12 cellular contexts compared by ENCODE assay signal in genomic region chr15:58447244-58448010, GRCh38. TPM values are rescaled to one million over a fixed set of nuclear protein-coding genes. Genes with fewer than 3 reads are reported as not detected.
DNase-seq lines count a peak whose midpoint lies in the region; ATAC-seq and TF ChIP-seq lines count a peak whose summit lies in the region.
"Had no signal": no experiment of that assay in that cellular context is flagged by ENCODE, and none has a peak within 500 bp of the region (broad histone marks: within the 10 kb centered on the region; RNA-seq: fewer than 3 reads in every experiment).

No MANE protein-coding gene starts in this region.

- no peaks in the 10 kb centered on the region for H3K9me3 ChIP-seq in thyroid gland
- H3K9me3 ChIP-seq in upper lobe of left lung, result no peaks in the 10 kb centered on the region
- H3K9me3 ChIP-seq: uterus had no signal

- H3K4me1 ChIP-seq in thyroid gland, result peaks cover 0 to 23% of the 10 kb centered on the region in 2 donors
- H3K4me1 ChIP-seq in upper lobe of left lung, result peaks cover 0 to under 1% (median 0%) of the 10 kb centered on the region in 4 donors
- H3K4me1 ChIP-seq: uterus had no signal

- H3K27me3 ChIP-seq in thyroid gland (no peaks in the 10 kb centered on the region), upper lobe of left lung (no peaks in the 10 kb centered on the region)
- H3K27me3 ChIP-seq: uterus had no signal

- no peaks in the 10 kb centered on the region for H3K9me3 Mint-ChIP-seq in activated T-cell treated with anti-CD3 and anti-CD28 coated beads, Interleukin-2, amount 50 U/mL, for 72 hours
- H3K9me3 Mint-ChIP-seq: central memory CD8-positive, alpha-beta T cell had no signal

- no peak overlapping the region for H3K4me3 ChIP-seq in fibroblast of mammary gland (ENCODE audit: control insufficient read depth, low read depth, low read length)
- no peak overlapping the region for H3K4me3 ChIP-seq in thyroid gland (replicated peaks in 1 of 3)
- no peak overlapping the region for H3K4me3 ChIP-seq in upper lobe of left lung
- H3K4me3 ChIP-seq: uterus had no signal

- H3K36me3 ChIP-seq in thyroid gland (no peaks in the 10 kb centered on the region), upper lobe of left lung (no peaks in the 10 kb centered on the region)
- H3K36me3 ChIP-seq: uterus had no signal

- H3K27me3 Mint-ChIP-seq in activated T-cell treated with anti-CD3 and anti-CD28 coated beads, Interleukin-2, amount 50 U/mL, for 72 hours (ENCODE audit: low read depth), result no peaks in the 10 kb centered on the region
- H3K27me3 Mint-ChIP-seq: central memory CD8-positive, alpha-beta T cell had no signal

- peak; percentile 32 to 62 for ATAC-seq in activated T-cell treated with anti-CD3 and anti-CD28 coated beads, Interleukin-2, amount 50 U/mL, for 72 hours (replicated peaks in 1 of 2)
- ATAC-seq in upper lobe of left lung (ENCODE audit: low FRiP score in 2 of 2) (no peak), HG03342 (IDR thresholded peaks at IDR 0.05; ENCODE audit: unreplicated experiment) (no peak)

- H3K4me1 Mint-ChIP-seq in activated T-cell treated with anti-CD3 and anti-CD28 coated beads, Interleukin-2, amount 50 U/mL, for 72 hours (ENCODE audit: low read depth), result peaks cover 33% of the 10 kb centered on the region

- no peak overlapping the region for H3K27ac Mint-ChIP-seq in activated T-cell treated with anti-CD3 and anti-CD28 coated beads, Interleukin-2, amount 50 U/mL, for 72 hours

- intact Hi-C loops in thyroid gland (cut with DNase I), result no loop called here

- in situ Hi-C loops in SK-MEL-5 (cut with HindIII; ENCODE audit: low pct_unique_long_range_greater_than_20kb, low sequenced_read_pairs), result no loop called here

- no peak for TF ChIP-seq EP300 in upper lobe of left lung (IDR thresholded peaks at IDR 0.05)

- H3K27ac ChIP-seq in thyroid gland (peak overlapping the region; percentile 32 to 66 (median 55)), upper lobe of left lung (peak overlapping the region in 1 of 4 donors; percentile 26)
- H3K27ac ChIP-seq: uterus had no signal

- 42 to 43% methylated on average over 9 to 10 of the region's 10 CpGs for WGBS in thyroid gland, 2 donors
- WGBS in upper lobe of left lung, 2 donors, result 71 to 84% methylated on average over 10 of the region's 10 CpGs

- no peaks in the 10 kb centered on the region for H3K36me3 Mint-ChIP-seq in activated T-cell treated with anti-CD3 and anti-CD28 coated beads, Interleukin-2, amount 50 U/mL, for 72 hours (ENCODE audit: insufficient read depth in 2 of 2)

- H3K4me3 Mint-ChIP-seq in activated T-cell treated with anti-CD3 and anti-CD28 coated beads, Interleukin-2, amount 50 U/mL, for 72 hours, result peak overlapping the region in 1 of 2 donors; percentile 13
- H3K4me3 Mint-ChIP-seq: central memory CD8-positive, alpha-beta T cell had no signal

- DNase-seq in activated T-cell treated with anti-CD3 and anti-CD28 coated beads, Interleukin-2, amount 50 U/mL, for 72 hours, result no peak
- DNase-seq in activated T-cell treated with anti-CD3 and anti-CD28 coated beads, Interleukin-2, amount 50 U/mL, for 48 hours, result no peak
- DNase-seq in SK-MEL-5 (ENCODE audit: low read depth, low spot score), result peak; percentile 64
- DNase-seq in fibroblast of mammary gland (ENCODE audit: low read depth), result peak; percentile 82
- peak; percentile 41 to 49 for DNase-seq in thyroid gland
- DNase-seq in cerebellar cortex (ENCODE audit: low spot score), result no peak
- no peak for DNase-seq in upper lobe of left lung
- DNase-seq: kidney, NCI-H1436, uterus had no signal

- TF ChIP-seq CTCF in fibroblast of mammary gland (conservative IDR thresholded peaks at IDR 0.05; ENCODE audit: control insufficient read depth, insufficient read depth, low read depth, low read length) (no peak), thyroid gland (IDR thresholded peaks at IDR 0.05) (no peak), upper lobe of left lung (IDR thresholded peaks at IDR 0.05) (no peak)

- no peak for TF ChIP-seq POLR2A in thyroid gland (IDR thresholded peaks at IDR 0.05)
- TF ChIP-seq POLR2A in upper lobe of left lung (IDR thresholded peaks at IDR 0.05), result no peak

RNA-seq across cellular contexts. Expression of gene LIPC, which starts 15.6 kb away (rescaled TPM):
- 1 to 10 TPM in 1 of 2 donors, under 1 TPM in 1; 0.93 to 2.2 TPM for total RNA-seq in activated T-cell treated with anti-CD3 and anti-CD28 coated beads, Interleukin-2, amount 50 U/mL, for 72 hours
- not detected in 2 replicates for total RNA-seq in SK-MEL-5 (2014; rRNA removed; shearing (Covaris generic))
- polyA plus RNA-seq in SK-MEL-5 (2015; cell fraction: cytosol; rRNA removed), result not detected in 2 replicates
- not detected in 2 replicates for polyA plus RNA-seq in SK-MEL-5 (2015; cell fraction: nucleus; rRNA removed)
- total RNA-seq in thyroid gland (1 to 10 TPM in 3 of 4 donors, under 1 TPM in 1; 0.81 to 4.6 (median 1.8) TPM), upper lobe of left lung (under 1 TPM in 4 of 6 donors, not detected in 2; 0.40 to 0.89 (median 0.75) TPM)

Comparison
In these comparisons a context has a peak if more than half of its experiments do, and no peak if none do; other contexts are left out.
1. ATAC-seq: peak in activated T-cell treated with anti-CD3 and anti-CD28 coated beads, Interleukin-2, amount 50 U/mL, for 72 hours (2 of 2); none in upper lobe of left lung (0 of 2) and HG03342 (single experiment).
2. DNase-seq: peak in SK-MEL-5 (single experiment), fibroblast of mammary gland (single experiment) and thyroid gland (2 of 2); none in activated T-cell treated with anti-CD3 and anti-CD28 coated beads, Interleukin-2, amount 50 U/mL, for 72 hours (0 of 2), activated T-cell treated with anti-CD3 and anti-CD28 coated beads, Interleukin-2, amount 50 U/mL, for 48 hours (0 of 2), cerebellar cortex (single experiment) and upper lobe of left lung (0 of 2).